Comparison of ENCODE assay signal across 18 cellular contexts in the genomic region with DNA sequence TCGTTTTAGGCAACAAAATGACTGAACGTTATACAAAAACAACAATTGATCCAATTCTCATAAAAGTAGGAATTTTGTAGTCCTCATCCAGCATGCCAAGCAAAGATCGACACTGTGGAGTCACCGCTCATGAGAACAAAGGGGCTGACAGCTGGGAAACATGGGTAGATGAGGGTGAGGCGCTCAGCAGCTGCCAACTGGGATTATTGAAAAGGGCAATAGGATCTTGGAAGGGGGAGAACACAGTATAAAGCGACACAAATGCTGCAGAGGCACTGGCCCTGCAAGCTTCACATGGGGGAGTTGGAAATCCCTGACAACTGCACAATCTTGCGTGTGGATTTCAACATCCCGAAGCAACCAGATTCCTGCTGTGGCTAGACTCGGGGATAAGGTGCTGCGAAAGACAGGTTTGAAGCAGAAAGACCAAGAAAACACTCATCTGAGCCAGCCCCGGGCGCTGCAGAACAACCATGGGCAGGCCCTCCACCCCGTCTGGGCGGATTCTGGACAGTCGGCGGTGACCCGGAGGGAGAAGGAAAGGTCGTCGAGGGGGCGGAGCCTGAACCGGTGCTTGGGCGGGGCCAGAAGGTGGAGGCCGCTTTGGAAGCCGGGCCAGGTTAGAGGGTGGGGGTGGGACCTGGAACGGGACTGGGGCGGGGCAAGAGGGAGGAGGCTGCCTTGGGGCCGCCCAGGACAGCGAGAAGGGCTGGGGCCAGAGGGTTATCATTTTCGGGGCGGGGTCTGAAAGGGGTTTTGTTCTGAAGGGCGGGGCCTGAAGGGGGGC. TPM values are rescaled to one million over a fixed set of nuclear protein-coding genes. Genes with fewer than 3 reads are reported as not detected.
DNase-seq lines count a peak whose midpoint lies in the region; TF ChIP-seq lines count a peak whose summit lies in the region.
"Had no signal": no experiment of that assay in that cellular context is flagged by ENCODE, and none has a peak within 500 bp of the region (broad histone marks: within the 10 kb centered on the region; RNA-seq: fewer than 3 reads in every experiment).

No MANE protein-coding gene starts in this region.

- TF ChIP-seq CTCF in fibroblast of villous mesenchyme (IDR thresholded peaks at IDR 0.05; ENCODE audit: insufficient read depth, low read depth, low read length), result no peak
- no peak for TF ChIP-seq CTCF in nephron (IDR thresholded peaks at IDR 0.05; ENCODE audit: unreplicated experiment in 3 of 3)

- H3K27ac Mint-ChIP-seq in nephron, result peak overlapping the region; percentile 86 to 94 (median 89)
- no peak overlapping the region for H3K27ac Mint-ChIP-seq in activated naive CD4-positive, alpha-beta T cell treated with anti-CD3 and anti-CD28 coated beads, Interleukin-2, amount 10 ng/mL, durations not matched to agents 7 days and 5 days
- H3K27ac Mint-ChIP-seq: activated CD4-positive, alpha-beta T cell treated with anti-CD3 and anti-CD28 coated beads, Interleukin-2, amount 10 ng/mL, durations not matched to agents 7 days and 5 days; CD8-positive, alpha-beta T cell; natural killer cell; stimulated activated naive CD8-positive, alpha-beta T cell treated with anti-CD3 and anti-CD28 coated beads, Interleukin-15, Interleukin-2, amounts not matched to agents 100 ng/mL and 50 ng/mL, for 24 hours had no signal

- peaks cover 19% of the 10 kb centered on the region for H3K36me3 ChIP-seq in HUES64 (ENCODE audit: insufficient read depth, low read length)

- H3K4me3 ChIP-seq in HUES64 (ENCODE audit: low read length) (peak overlapping the region; percentile 18; the same call in 1 of the 2 replicates), fibroblast of villous mesenchyme (ENCODE audit: low read depth, low read length) (no peak overlapping the region)
- H3K4me3 ChIP-seq: GM12878, lung had no signal

- H3K27me3 Mint-ChIP-seq in nephron (ENCODE audit: low read depth), result no peaks in the 10 kb centered on the region
- H3K27me3 Mint-ChIP-seq in activated naive CD4-positive, alpha-beta T cell treated with anti-CD3 and anti-CD28 coated beads, Interleukin-2, amount 10 ng/mL, durations not matched to agents 7 days and 5 days, result peaks cover 3% of the 10 kb centered on the region
- H3K27me3 Mint-ChIP-seq: activated CD4-positive, alpha-beta T cell treated with anti-CD3 and anti-CD28 coated beads, Interleukin-2, amount 10 ng/mL, durations not matched to agents 7 days and 5 days; stimulated activated naive CD8-positive, alpha-beta T cell treated with anti-CD3 and anti-CD28 coated beads, Interleukin-15, Interleukin-2, amounts not matched to agents 100 ng/mL and 50 ng/mL, for 24 hours had no signal

- peaks cover 3% of the 10 kb centered on the region; the same call in 1 of the 2 replicates for H3K4me1 ChIP-seq in HUES64 (ENCODE audit: insufficient read depth, low read length)

- H3K36me3 Mint-ChIP-seq in nephron (ENCODE audit: low read depth), result peaks cover 31% of the 10 kb centered on the region
- peaks cover 34% of the 10 kb centered on the region for H3K36me3 Mint-ChIP-seq in activated naive CD4-positive, alpha-beta T cell treated with anti-CD3 and anti-CD28 coated beads, Interleukin-2, amount 10 ng/mL, durations not matched to agents 7 days and 5 days

- no peak overlapping the region for H3K9ac ChIP-seq in HUES64 (ENCODE audit: low read depth, low read length)

- H3K9me3 Mint-ChIP-seq in nephron, result peaks cover 30% of the 10 kb centered on the region
- peaks cover 61% of the 10 kb centered on the region for H3K9me3 Mint-ChIP-seq in activated naive CD4-positive, alpha-beta T cell treated with anti-CD3 and anti-CD28 coated beads, Interleukin-2, amount 10 ng/mL, durations not matched to agents 7 days and 5 days

- H3K9me3 ChIP-seq in HUES64 (ENCODE audit: insufficient read depth, low read depth, low read length), result no peaks in the 10 kb centered on the region

- peak; percentile 4 for DNase-seq in AG20443 (ENCODE audit: low spot score)
- DNase-seq in fibroblast of villous mesenchyme (ENCODE audit: low read depth), result peak; percentile 4
- DNase-seq in NCI-H1105 treated with DMSO at 0.1 percent for 48 hours (lab: John Stamatoyannopoulos, UW), result no peak
- DNase-seq in activated naive CD4-positive, alpha-beta T cell treated with anti-CD3 and anti-CD28 coated beads, Interleukin-2, amount 10 ng/mL, durations not matched to agents 7 days and 5 days, result no peak
- DNase-seq in CD1c-positive myeloid dendritic cell (ENCODE audit: extremely low spot score), result no peak
- DNase-seq in ureter (ENCODE audit: low spot score), result no peak
- DNase-seq: ACHN; activated CD4-positive, alpha-beta T cell treated with anti-CD3 and anti-CD28 coated beads, Interleukin-2, amount 10 ng/mL, durations not matched to agents 7 days and 5 days; aorta; CD8-positive, alpha-beta T cell; EL; natural killer cell; NCI-H748 treated with DMSO at 0.1 percent for 48 hours had no signal

- no peaks in the 10 kb centered on the region for H3K27me3 ChIP-seq in HUES64 (ENCODE audit: insufficient read depth, low read length)

- CTCF ChIA-PET in activated naive CD4-positive, alpha-beta T cell treated with anti-CD3 and anti-CD28 coated beads, Interleukin-2, amount 10 ng/mL, durations not matched to agents 7 days and 5 days (lab: Charles Lee), result no interaction called here

- peak overlapping the region in 2 of 3 experiments; percentile 49 to 76 for H3K4me3 Mint-ChIP-seq in nephron
- no peak overlapping the region for H3K4me3 Mint-ChIP-seq in activated naive CD4-positive, alpha-beta T cell treated with anti-CD3 and anti-CD28 coated beads, Interleukin-2, amount 10 ng/mL, durations not matched to agents 7 days and 5 days
- H3K4me3 Mint-ChIP-seq: activated CD4-positive, alpha-beta T cell treated with anti-CD3 and anti-CD28 coated beads, Interleukin-2, amount 10 ng/mL, durations not matched to agents 7 days and 5 days; CD8-positive, alpha-beta T cell; natural killer cell; stimulated activated naive CD8-positive, alpha-beta T cell treated with anti-CD3 and anti-CD28 coated beads, Interleukin-15, Interleukin-2, amounts not matched to agents 100 ng/mL and 50 ng/mL, for 24 hours had no signal

- WGBS in HUES64, result 90% methylated on average over 31 of the region's 31 CpGs

- H3K4me1 Mint-ChIP-seq in nephron, result peaks cover 18% of the 10 kb centered on the region
- peaks cover 5% of the 10 kb centered on the region for H3K4me1 Mint-ChIP-seq in activated naive CD4-positive, alpha-beta T cell treated with anti-CD3 and anti-CD28 coated beads, Interleukin-2, amount 10 ng/mL, durations not matched to agents 7 days and 5 days

- no peak overlapping the region for H3K27ac ChIP-seq in HUES64 (ENCODE audit: low read depth, low read length)

RNA-seq across cellular contexts. Expression of a gene that starts 5.2 kb away (rescaled TPM):
- polyA plus RNA-seq in HUES64 (2013, experiment 1 of 2), result 10.0 TPM
- polyA plus RNA-seq in HUES64 (2013, experiment 2 of 2), result 9.2 TPM
- total RNA-seq in fibroblast of villous mesenchyme (9.7 and 14.2 TPM in 2 replicates), ureter (11.2 TPM)

RNA-seq across cellular contexts. Expression of a gene that starts 24.3 kb away (rescaled TPM):
- 15.8 TPM for polyA plus RNA-seq in HUES64 (2013, experiment 1 of 2)
- 17.1 TPM for polyA plus RNA-seq in HUES64 (2013, experiment 2 of 2)
- 1.7 and 2.6 TPM in 2 replicates for total RNA-seq in fibroblast of villous mesenchyme
- 28.2 TPM for total RNA-seq in ureter

RNA-seq across cellular contexts. Expression of a gene that starts 42.0 kb away (rescaled TPM):
- 14.1 TPM for polyA plus RNA-seq in HUES64 (2013, experiment 1 of 2)
- polyA plus RNA-seq in HUES64 (2013, experiment 2 of 2), result 12.4 TPM
- total RNA-seq in fibroblast of villous mesenchyme, result 8.7 and 13.8 TPM in 2 replicates
- total RNA-seq in ureter, result 12.7 TPM

RNA-seq across cellular contexts. Expression of a gene that starts 56.2 kb away (rescaled TPM):
- polyA plus RNA-seq in HUES64 (2013, experiment 1 of 2), result 9.0 TPM
- 8.4 TPM for polyA plus RNA-seq in HUES64 (2013, experiment 2 of 2)
- total RNA-seq in fibroblast of villous mesenchyme, result 5.5 and 9.5 TPM in 2 replicates
- 9.2 TPM for total RNA-seq in ureter

Comparison
In these comparisons a context has a peak if more than half of its experiments do, and no peak if none do; other contexts are left out.
1. DNase-seq: peak in AG20443 (single experiment) and fibroblast of villous mesenchyme (single experiment); none in NCI-H1105 treated with DMSO at 0.1 percent for 48 hours (single experiment), activated naive CD4-positive, alpha-beta T cell treated with anti-CD3 and anti-CD28 coated beads, Interleukin-2, amount 10 ng/mL, durations not matched to agents 7 days and 5 days (single experiment), CD1c-positive myeloid dendritic cell (single experiment) and ureter (single experiment).